Comparison of ENCODE assay signal across 8 cellular contexts in the genomic region with DNA sequence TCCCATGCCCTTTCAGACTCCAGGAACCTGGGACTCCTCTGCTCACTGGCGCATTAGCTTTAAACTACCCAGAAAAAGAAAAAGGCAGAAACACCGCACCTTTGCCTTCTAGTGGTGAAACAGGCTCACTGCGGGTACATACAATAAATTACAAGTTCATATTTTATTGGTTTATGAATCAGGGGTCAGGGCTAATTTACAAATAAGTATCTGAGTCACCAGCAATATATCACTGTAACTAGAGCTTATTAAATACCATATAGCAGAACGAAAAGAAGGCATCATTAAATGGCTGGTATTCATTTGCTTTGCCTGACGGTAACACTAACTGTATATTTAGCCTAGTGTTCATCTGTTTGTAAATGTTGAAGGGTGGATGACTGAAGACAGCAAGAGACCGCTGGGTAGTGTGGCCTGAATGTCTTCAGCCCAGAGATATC. TPM values are rescaled to one million over a fixed set of nuclear protein-coding genes. Genes with fewer than 3 reads are reported as not detected.
A peak's percentile ranks its signal among the peaks of the same experiment; 100 is the strongest.
DNase-seq lines count a peak whose midpoint lies in the region; ATAC-seq and TF ChIP-seq lines count a peak whose summit lies in the region.

No MANE protein-coding gene starts in this region.

- no peak for TF ChIP-seq POLR2A in sigmoid colon (IDR thresholded peaks at IDR 0.05)

- TF ChIP-seq EP300 in sigmoid colon (IDR thresholded peaks at IDR 0.05): no peak

- peak; percentile 76 for TF ChIP-seq CTCF in AG10803 (conservative IDR thresholded peaks at IDR 0.05; ENCODE audit: low read length)
- TF ChIP-seq CTCF in sigmoid colon (IDR thresholded peaks at IDR 0.05): peak in 3 of 4 experiments; percentile 48 to 65 (median 52)

- H3K27ac ChIP-seq in sigmoid colon: no peak overlapping the region

- intact Hi-C loops in sigmoid colon (cut with DNase I): no loop called here

- no peaks in the 10 kb centered on the region for H3K4me1 ChIP-seq in sigmoid colon

- 10 to 33% methylated on average over 6 of the region's 6 CpGs for WGBS in sigmoid colon, 2 donors

- H3K9me3 ChIP-seq in sigmoid colon: no peaks in the 10 kb centered on the region

- no peak overlapping the region for H3K4me3 ChIP-seq in AG10803 (ENCODE audit: low read length)
- no peak overlapping the region for H3K4me3 ChIP-seq in sigmoid colon

- ATAC-seq in HG02840 (IDR thresholded peaks at IDR 0.05; ENCODE audit: low FRiP score, unreplicated experiment): no peak

- no peaks in the 10 kb centered on the region for H3K27me3 ChIP-seq in sigmoid colon

- H3K36me3 ChIP-seq in sigmoid colon: no peaks in the 10 kb centered on the region

- DNase-seq in AG10803 (ENCODE audit: low read depth): peak; percentile 42
- DNase-seq in GM04504 (ENCODE audit: low read depth): peak; percentile 29
- peak; percentile 16 for DNase-seq in NCI-H2107 treated with DMSO at 0.1 percent for 48 hours (lab: John Stamatoyannopoulos, UW; ENCODE audit: unreplicated experiment)
- DNase-seq in activated CD4-positive, alpha-beta T cell treated with anti-CD3 and anti-CD28 coated beads, Interleukin-2, amount 50 U/mL, for 4 hours: peak; percentile 5 to 12
- peak; percentile 30 for DNase-seq in germinal center (ENCODE audit: low spot score)
- DNase-seq in sigmoid colon: no peak
- DNase-seq in activated CD4-positive, CD25-positive, alpha-beta regulatory T cell treated with anti-CD3 and anti-CD28 coated beads, Interleukin-2, amount 50 U/mL, for 72 hours: no peak

RNA-seq across cellular contexts. Expression of a gene that starts 26.9 kb away (rescaled TPM):
- 1 to 10 TPM; 4.8 to 7.8 (median 5.7) TPM for total RNA-seq in sigmoid colon
- polyA plus RNA-seq in sigmoid colon: 1 to 10 TPM; 2.4 to 4.4 (median 4.0) TPM

Comparison
In these comparisons a context has a peak if more than half of its experiments do, and no peak if none do; other contexts are left out.
1. DNase-seq: peak in AG10803 (single experiment), GM04504 (single experiment), NCI-H2107 treated with DMSO at 0.1 percent for 48 hours (single experiment), activated CD4-positive, alpha-beta T cell treated with anti-CD3 and anti-CD28 coated beads, Interleukin-2, amount 50 U/mL, for 4 hours (2 of 2) and germinal center (single experiment); none in sigmoid colon (single experiment) and activated CD4-positive, CD25-positive, alpha-beta regulatory T cell treated with anti-CD3 and anti-CD28 coated beads, Interleukin-2, amount 50 U/mL, for 72 hours (single experiment).